25 cellular contexts compared by ENCODE assay signal in the genomic region with DNA sequence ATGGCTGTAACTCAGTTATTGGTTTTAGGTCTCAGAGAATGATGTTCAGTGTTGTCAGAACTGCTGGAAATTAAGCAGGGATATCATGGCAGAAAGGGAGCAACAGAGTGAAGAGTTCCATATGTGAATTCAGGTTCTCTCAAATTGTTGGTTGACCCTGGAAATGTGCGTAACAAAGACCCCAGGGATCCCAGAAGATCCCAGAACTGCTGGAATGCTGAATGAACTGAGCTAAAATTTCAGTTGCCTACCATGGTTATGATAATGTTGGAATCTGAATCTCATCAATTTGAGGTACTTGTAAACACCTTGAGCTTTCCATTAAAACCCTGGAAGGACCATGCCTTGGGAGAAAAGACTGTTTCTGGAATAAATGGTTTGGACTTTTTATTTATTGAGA.
"Had no signal": no experiment of that assay in that cellular context is flagged by ENCODE, and none has a peak within 500 bp of the region (broad histone marks: within the 10 kb centered on the region; RNA-seq: fewer than 3 reads in every experiment).

No MANE protein-coding gene starts in this region.

- H3K27ac Mint-ChIP-seq: immature natural killer cell; naive thymus-derived CD4-positive, alpha-beta T cell; natural killer cell treated with Interleukin-12 subunit alpha and Interleukin-12 subunit beta and Interleukin-15 and Interleukin-18, amount 100 ng/mL, for 72 hours; progenitor cell of endocrine pancreas; stimulated activated memory B cell treated with anti-CD40 and anti-IgM and Interleukin-4, amounts not matched to agents 10 μg/mL and 1 μg/mL and 100 μg/mL, for 72 hours; stimulated activated naive CD8-positive, alpha-beta T cell treated with anti-CD3 and anti-CD28 coated beads, Interleukin-15, amount 100 ng/mL, for 72 hours; type B pancreatic cell had no signal

- H3K27ac ChIP-seq: left ventricle myocardium inferior, ovary, right atrium auricular region, right lobe of liver, tibial nerve, uterus had no signal

- H3K4me2 ChIP-seq: smooth muscle cell had no signal

- H3K4me1 ChIP-seq: left ventricle myocardium inferior, right atrium auricular region, right lobe of liver, uterus had no signal

- DNase-seq: hypothalamus; immature natural killer cell; left ventricle myocardium inferior; midbrain; mucosa of descending colon; naive thymus-derived CD4-positive, alpha-beta T cell; ovary; right lobe of liver; stimulated activated CD4-positive, alpha-beta T cell treated with anti-CD3 and anti-CD28 coated beads, Interleukin-1b, Interleukin-23, amount 100 ng/mL, for 48 hours; stimulated activated CD4-positive, alpha-beta T cell treated with anti-CD3 and anti-CD28 coated beads, Interleukin-2, amount 100 ng/mL, for 48 hours; stimulated activated CD4-positive, alpha-beta T cell treated with anti-CD3 and anti-CD28 coated beads, Interleukin-4, amount 100 ng/mL, for 4 hours; stimulated activated CD8-positive, alpha-beta memory T cell treated with anti-CD3 and anti-CD28 coated beads, Interleukin-4, amount 100 ng/mL, for 48 hours; stimulated activated naive CD4-positive, alpha-beta T cell treated with Interleukin-2 at 50 U/mL for 16 hours; stimulated activated naive CD8-positive, alpha-beta T cell treated with anti-CD3 and anti-CD28 coated beads, Interleukin-15, amount 100 ng/mL, for 72 hours; substantia nigra; uterus had no signal

- FAIRE-seq: islet of Langerhans had no signal

- H3K4me1 Mint-ChIP-seq: immature natural killer cell; naive thymus-derived CD4-positive, alpha-beta T cell; stimulated activated memory B cell treated with anti-CD40 and anti-IgM and Interleukin-4, amounts not matched to agents 10 μg/mL and 1 μg/mL and 100 μg/mL, for 72 hours; stimulated activated naive CD8-positive, alpha-beta T cell treated with anti-CD3 and anti-CD28 coated beads, Interleukin-15, amount 100 ng/mL, for 72 hours had no signal

- H3K4me3 Mint-ChIP-seq: immature natural killer cell; naive thymus-derived CD4-positive, alpha-beta T cell; natural killer cell treated with Interleukin-12 subunit alpha and Interleukin-12 subunit beta and Interleukin-15 and Interleukin-18, amount 100 ng/mL, for 72 hours; stimulated activated memory B cell treated with anti-CD40 and anti-IgM and Interleukin-4, amounts not matched to agents 10 μg/mL and 1 μg/mL and 100 μg/mL, for 72 hours; stimulated activated naive CD8-positive, alpha-beta T cell treated with anti-CD3 and anti-CD28 coated beads, Interleukin-15, amount 100 ng/mL, for 72 hours; type B pancreatic cell had no signal

- ATAC-seq: mucosa of descending colon; naive thymus-derived CD4-positive, alpha-beta T cell; natural killer cell treated with Interleukin-12 subunit alpha and Interleukin-12 subunit beta and Interleukin-15 and Interleukin-18, amount 100 ng/mL, for 72 hours; right lobe of liver; stimulated activated memory B cell treated with anti-CD40 and anti-IgM and Interleukin-4, amounts not matched to agents 10 μg/mL and 1 μg/mL and 100 μg/mL, for 72 hours; stimulated activated naive CD8-positive, alpha-beta T cell treated with anti-CD3 and anti-CD28 coated beads, Interleukin-15, amount 100 ng/mL, for 72 hours had no signal

- H3K27me3 ChIP-seq: ovary, right atrium auricular region, right lobe of liver, tibial nerve, uterus had no signal

- H3K9me3 Mint-ChIP-seq: immature natural killer cell; naive thymus-derived CD4-positive, alpha-beta T cell; natural killer cell treated with Interleukin-12 subunit alpha and Interleukin-12 subunit beta and Interleukin-15 and Interleukin-18, amount 100 ng/mL, for 72 hours; stimulated activated memory B cell treated with anti-CD40 and anti-IgM and Interleukin-4, amounts not matched to agents 10 μg/mL and 1 μg/mL and 100 μg/mL, for 72 hours; stimulated activated naive CD8-positive, alpha-beta T cell treated with anti-CD3 and anti-CD28 coated beads, Interleukin-15, amount 100 ng/mL, for 72 hours; type B pancreatic cell had no signal

- H3K36me3 ChIP-seq: left ventricle myocardium inferior, ovary, right atrium auricular region, right lobe of liver, uterus had no signal

- H3K9me3 ChIP-seq: left ventricle myocardium inferior, mucosa of descending colon, ovary, right atrium auricular region, right lobe of liver, tibial nerve, uterus had no signal

- H3K27me3 Mint-ChIP-seq: natural killer cell treated with Interleukin-12 subunit alpha and Interleukin-12 subunit beta and Interleukin-15 and Interleukin-18, amount 100 ng/mL, for 72 hours; progenitor cell of endocrine pancreas; stimulated activated memory B cell treated with anti-CD40 and anti-IgM and Interleukin-4, amounts not matched to agents 10 μg/mL and 1 μg/mL and 100 μg/mL, for 72 hours; stimulated activated naive CD8-positive, alpha-beta T cell treated with anti-CD3 and anti-CD28 coated beads, Interleukin-15, amount 100 ng/mL, for 72 hours; type B pancreatic cell had no signal

- H3K4me3 ChIP-seq: left ventricle myocardium inferior, lung, mucosa of descending colon, ovary, right atrium auricular region, right lobe of liver, smooth muscle cell, tibial nerve, uterus had no signal
